In the genomic region with DNA sequence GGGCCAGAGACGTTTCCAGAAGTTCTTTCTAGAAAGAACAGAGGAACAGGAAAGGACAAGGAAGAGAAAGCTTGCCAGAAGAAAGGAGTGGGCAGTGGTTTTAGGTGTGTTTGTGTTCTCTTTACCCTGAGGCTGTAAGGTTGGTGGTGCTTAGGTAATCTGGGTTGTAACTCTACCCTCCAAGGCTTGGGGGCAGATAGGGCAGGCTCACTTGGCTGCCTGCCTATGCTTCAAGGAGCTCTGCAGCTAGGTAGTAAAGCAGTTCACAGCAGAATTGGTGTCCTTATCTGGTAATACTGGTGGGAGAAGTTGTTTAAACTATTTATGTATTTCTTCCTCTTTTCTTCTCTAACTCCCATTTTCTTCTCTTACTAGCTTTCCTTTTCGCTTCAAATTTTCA, we compare ENCODE assay signal across 21 cellular contexts. TPM values are rescaled to one million over a fixed set of nuclear protein-coding genes. Genes with fewer than 3 reads are reported as not detected.
DNase-seq lines count a peak whose midpoint lies in the region; ATAC-seq, FAIRE-seq and TF ChIP-seq lines count a peak whose summit lies in the region.
"Had no signal": no experiment of that assay in that cellular context is flagged by ENCODE, and none has a peak within 500 bp of the region (broad histone marks: within the 10 kb centered on the region; RNA-seq: fewer than 3 reads in every experiment).

No MANE protein-coding gene starts in this region.

- no peak overlapping the region for H3K27ac ChIP-seq in Panc1 (ENCODE audit: low read length)
- peak overlapping the region; percentile 22 to 55 for H3K27ac ChIP-seq in small intestine (ENCODE audit: low read depth in 1 of 2, low read length in 1 of 2)
- H3K27ac ChIP-seq: tibial artery had no signal

- no peak overlapping the region for H3K27ac Mint-ChIP-seq in glutamatergic neuron (ENCODE audit: unreplicated experiment)
- H3K27ac Mint-ChIP-seq: activated CD4-positive, alpha-beta memory T cell treated with anti-CD3 and anti-CD28 coated beads for 36 hours; HFFc6; naive thymus-derived CD8-positive, alpha-beta T cell had no signal

- H3K4me3 Mint-ChIP-seq in glutamatergic neuron (ENCODE audit: unreplicated experiment): no peak overlapping the region
- H3K4me3 Mint-ChIP-seq: activated CD4-positive, alpha-beta memory T cell treated with anti-CD3 and anti-CD28 coated beads for 36 hours; CD4-positive, alpha-beta memory T cell; HFFc6; naive thymus-derived CD8-positive, alpha-beta T cell had no signal

- intact Hi-C loops in Panc1 (cut with micrococcal nuclease; ENCODE audit: unreplicated experiment): no loop called here

- CTCF ChIA-PET in Panc1 (lab: Charles Lee): no interaction called here

- H3K9me3 Mint-ChIP-seq in glutamatergic neuron (ENCODE audit: unreplicated experiment): no peaks in the 10 kb centered on the region
- H3K9me3 Mint-ChIP-seq: activated CD4-positive, alpha-beta memory T cell treated with anti-CD3 and anti-CD28 coated beads for 36 hours; CD4-positive, alpha-beta memory T cell; HFFc6; naive thymus-derived CD8-positive, alpha-beta T cell had no signal

- H3K27me3 Mint-ChIP-seq in glutamatergic neuron (ENCODE audit: unreplicated experiment): no peaks in the 10 kb centered on the region
- H3K27me3 Mint-ChIP-seq: activated CD4-positive, alpha-beta memory T cell treated with anti-CD3 and anti-CD28 coated beads for 36 hours had no signal

- FAIRE-seq in small intestine (lab: Jason Lieb, UNC): no peak
- FAIRE-seq: G401.6, GM12892 had no signal

- peaks cover 5% of the 10 kb centered on the region; the same call in 1 of the 2 replicates for H3K27me3 ChIP-seq in Panc1 (ENCODE audit: control insufficient read depth, insufficient read depth, low read length)
- no peaks in the 10 kb centered on the region for H3K27me3 ChIP-seq in small intestine (ENCODE audit: control insufficient read depth in 2 of 2, insufficient read depth in 2 of 2, low read length in 2 of 2)
- H3K27me3 ChIP-seq: tibial artery had no signal

- WGBS in small intestine, 3 donors: 9 to 42% (median 25%) methylated on average over 2 of the region's 2 CpGs

- no peak for TF ChIP-seq POLR2A in erythroblast (IDR thresholded peaks at IDR 0.05; ENCODE audit: low read length)

- no peaks in the 10 kb centered on the region for H3K4me1 ChIP-seq in Panc1 (ENCODE audit: control insufficient read depth, insufficient read depth, low read length)
- no peaks in the 10 kb centered on the region for H3K4me1 ChIP-seq in small intestine (ENCODE audit: control insufficient read depth in 2 of 2, insufficient read depth in 1 of 2, low read depth in 1 of 2, low read length in 1 of 2)
- H3K4me1 ChIP-seq: tibial artery had no signal

- no peaks in the 10 kb centered on the region for H3K9me3 ChIP-seq in Panc1 (ENCODE audit: control insufficient read depth, insufficient read depth, low read depth, low read length)
- H3K9me3 ChIP-seq in small intestine (ENCODE audit: control insufficient read depth, low read depth): no peaks in the 10 kb centered on the region
- H3K9me3 ChIP-seq: tibial artery had no signal

- POLR2A ChIA-PET in Panc1 (lab: Charles Lee): no interaction called here

- ATAC-seq in Panc1 (peak; percentile 77), HG02938 (IDR thresholded peaks at IDR 0.05; ENCODE audit: unreplicated experiment) (no peak)
- ATAC-seq: naive thymus-derived CD8-positive, alpha-beta T cell had no signal

- no peaks in the 10 kb centered on the region for H3K4me1 Mint-ChIP-seq in glutamatergic neuron (ENCODE audit: low read depth, unreplicated experiment)
- H3K4me1 Mint-ChIP-seq: CD4-positive, alpha-beta memory T cell; naive thymus-derived CD8-positive, alpha-beta T cell had no signal

- no peaks in the 10 kb centered on the region for H3K36me3 Mint-ChIP-seq in glutamatergic neuron (ENCODE audit: unreplicated experiment)
- H3K36me3 Mint-ChIP-seq: activated CD4-positive, alpha-beta memory T cell treated with anti-CD3 and anti-CD28 coated beads for 36 hours; CD4-positive, alpha-beta memory T cell; naive thymus-derived CD8-positive, alpha-beta T cell had no signal

- no peaks in the 10 kb centered on the region for H3K36me3 ChIP-seq in Panc1 (ENCODE audit: control insufficient read depth, insufficient read depth, low read length)
- H3K36me3 ChIP-seq in small intestine (ENCODE audit: control insufficient read depth in 2 of 2, insufficient read depth in 2 of 2, low read length in 2 of 2): no peaks in the 10 kb centered on the region
- H3K36me3 ChIP-seq: tibial artery had no signal

- no TSS peak for BruUV-seq in Panc1 (replicated peaks; lab: Mats Ljungman, UMichigan)

- in situ Hi-C loops in Panc1 (cut with HindIII; ENCODE audit: low pct_unique_long_range_greater_than_20kb, low sequenced_read_pairs): no loop called here

- TF ChIP-seq CTCF in Panc1 (IDR thresholded peaks at IDR 0.05): no peak
- no peak for TF ChIP-seq CTCF in glutamatergic neuron (IDR thresholded peaks at IDR 0.05; ENCODE audit: partially characterized antibody, unreplicated experiment)

- DNase-seq in NCI-H748 (lab: John Stamatoyannopoulos, UW; ENCODE audit: unreplicated experiment) (peak; percentile 62), NCI-H748 treated with DMSO at 0.1 percent for 48 hours (lab: John Stamatoyannopoulos, UW) (no peak), Panc1 (ENCODE audit: low read depth, low spot score) (no peak), erythroblast (lab: John Stamatoyannopoulos, UW) (peak; percentile 28 to 36), small intestine (peak; percentile 89), glutamatergic neuron (no peak)
- no peak for DNase-seq in effector CD4-positive, alpha-beta T cell
- DNase-seq: ACHN; activated CD4-positive, alpha-beta memory T cell treated with anti-CD3 and anti-CD28 coated beads for 36 hours; CD4-positive, alpha-beta memory T cell; HFFc6; left cardiac atrium; naive thymus-derived CD8-positive, alpha-beta T cell; NCI-H187; SHP77 treated with DMSO at 0.1 percent for 48 hours; stimulated activated CD4-positive, alpha-beta T cell treated with anti-CD3 and anti-CD28 coated beads, Interleukin-2, amount 100 ng/mL, for 24 hours; T1000; tibial artery had no signal

- H3K4me3 ChIP-seq in Panc1 (ENCODE audit: low read depth in 2 of 2, low read length in 2 of 2) (no peak overlapping the region), small intestine (ENCODE audit: low read depth in 1 of 2, low read length in 2 of 2) (no peak overlapping the region)
- H3K4me3 ChIP-seq: tibial artery had no signal

RNA-seq across cellular contexts. Expression of a gene that starts 50.7 kb away (rescaled TPM):
- total RNA-seq in Panc1 (2021; ENCODE audit: unreplicated experiment) (154 TPM), glutamatergic neuron (ENCODE audit: unreplicated experiment) (40.7 TPM)
- polyA plus RNA-seq in Panc1 (2012; ENCODE audit: insufficient read length): 52.9 TPM
- polyA plus RNA-seq in small intestine: 10 to 100 TPM; 43.2 to 62.3 (median 44.6) TPM

Comparison
In these comparisons a context has a peak if more than half of its experiments do, and no peak if none do; other contexts are left out.
1. DNase-seq: peak in NCI-H748 (single experiment), erythroblast (2 of 2) and small intestine (single experiment); none in NCI-H748 treated with DMSO at 0.1 percent for 48 hours (single experiment), Panc1 (single experiment), glutamatergic neuron (single experiment) and effector CD4-positive, alpha-beta T cell (single experiment).